In genomic region chr1:151611832-151612505, GRCh38 we compare ENCODE assay signal across 1 cellular context.
TF ChIP-seq lines count a peak whose summit lies in the region.

SNX27 (plus strand) TSS chr1:151612050; CDS start chr1:151612202, 152 bp downstream.

TF ChIP-seq in HepG2, 621 proteins besides CTCF, POLR2A, EP300 and RAD21 (continued from another document and continues in another):
- TF ChIP-seq ERF (CRISPR knock-in tag; IDR thresholded peaks at IDR 0.05) (peak; percentile 50; the same call in 1 of the 2 replicates), POLR2AphosphoS2 (IDR thresholded peaks at IDR 0.05; ENCODE audit: low read depth, low read length) (no peak), ZBTB33 (CRISPR knock-in tag; IDR thresholded peaks at IDR 0.05) (no peak), SIN3B (IDR thresholded peaks at IDR 0.05; ENCODE audit: low read length) (no peak), IRF9 (CRISPR knock-in tag; IDR thresholded peaks at IDR 0.05; ENCODE audit: borderline replicate concordance) (peak; percentile 64; the same call in 1 of the 2 replicates), ZFP36L1 (CRISPR knock-in tag; IDR thresholded peaks at IDR 0.05) (no peak; the same call in 1 of the 2 replicates), RBM39 (IDR thresholded peaks at IDR 0.05; ENCODE audit: low read depth, low read length, poor library complexity, severe bottlenecking) (no peak), ZNF44 (CRISPR knock-in tag; IDR thresholded peaks at IDR 0.05) (0 out of 2 replicates have a peak, but pooled peaks have one; percentile 60), ZFY (CRISPR knock-in tag; IDR thresholded peaks at IDR 0.05) (peak; percentile 98), BRD4 (CRISPR knock-in tag; IDR thresholded peaks at IDR 0.05) (0 out of 2 replicates have a peak, but pooled peaks have one; percentile 29), HNRNPLL (IDR thresholded peaks at IDR 0.05; ENCODE audit: low read depth, low read length, poor library complexity, severe bottlenecking) (peak; percentile 41), ZNF674 (CRISPR knock-in tag; IDR thresholded peaks at IDR 0.05; ENCODE audit: low read depth) (no peak), SALL1 (CRISPR knock-in tag; IDR thresholded peaks at IDR 0.05) (peak; percentile 75), CSRNP1 (CRISPR knock-in tag; IDR thresholded peaks at IDR 0.05) (no peak), ARNT2 (CRISPR knock-in tag; IDR thresholded peaks at IDR 0.05; ENCODE audit: low read depth) (peak; percentile 79), IRF2 (CRISPR knock-in tag; IDR thresholded peaks at IDR 0.05) (peak; percentile 76; the same call in 1 of the 2 replicates), ZBTB3 (CRISPR knock-in tag; IDR thresholded peaks at IDR 0.05; ENCODE audit: borderline replicate concordance, low read depth) (peak; percentile 12; the same call in 1 of the 2 replicates), ZNF569 (CRISPR knock-in tag; IDR thresholded peaks at IDR 0.05; ENCODE audit: borderline replicate concordance) (no peak), GTF2F1 (IDR thresholded peaks at IDR 0.05; ENCODE audit: low read length) (no peak), ARID4A (CRISPR knock-in tag; IDR thresholded peaks at IDR 0.05; ENCODE audit: borderline replicate concordance) (peak; percentile 89; the same call in 1 of the 2 replicates), STAG1 (CRISPR knock-in tag; IDR thresholded peaks at IDR 0.05) (no peak), SIX1 (CRISPR knock-in tag; IDR thresholded peaks at IDR 0.05; ENCODE audit: borderline replicate concordance) (peak; percentile 14; the same call in 1 of the 2 replicates), ZNF883 (CRISPR knock-in tag; IDR thresholded peaks at IDR 0.05; ENCODE audit: not compliant biosample characterization) (peak; percentile 41), ZNF891 (CRISPR knock-in tag; IDR thresholded peaks at IDR 0.05) (peak; percentile 38; the same call in 1 of the 2 replicates), HMGXB3 (CRISPR knock-in tag; IDR thresholded peaks at IDR 0.05; ENCODE audit: borderline replicate concordance) (no peak), REST (IDR thresholded peaks at IDR 0.05; ENCODE audit: borderline replicate concordance in 1 of 2, low read depth in 1 of 2, low read length in 2 of 2) (no peak), ELK4 (CRISPR knock-in tag; IDR thresholded peaks at IDR 0.05; ENCODE audit: borderline replicate concordance) (no peak), BCLAF1 (IDR thresholded peaks at IDR 0.05) (no peak), GLI4 (CRISPR knock-in tag; IDR thresholded peaks at IDR 0.05; ENCODE audit: borderline replicate concordance) (peak; percentile 64), POLR2AphosphoS5 (IDR thresholded peaks at IDR 0.05; ENCODE audit: low read depth, low read length) (peak; percentile 46; the same call in 1 of the 2 replicates), SMARCC2 (IDR thresholded peaks at IDR 0.05) (no peak), ELF4 (CRISPR knock-in tag; IDR thresholded peaks at IDR 0.05; ENCODE audit: borderline replicate concordance) (no peak), ZNF263 (CRISPR knock-in tag; IDR thresholded peaks at IDR 0.05) (peak; percentile 70)
